Comparison of ENCODE assay signal across 17 cellular contexts in genomic region chr7:90999989-91000979, GRCh38.
DNase-seq lines count a peak whose midpoint lies in the region; TF ChIP-seq lines count a peak whose summit lies in the region.
"Had no signal": no experiment of that assay in that cellular context is flagged by ENCODE, and none has a peak within 500 bp of the region (broad histone marks: within the 10 kb centered on the region; RNA-seq: fewer than 3 reads in every experiment).

No MANE protein-coding gene starts in this region.

- peak overlapping the region; percentile 4; the same call in 1 of the 2 replicates for H3K4me2 ChIP-seq in OCI-LY3 (ENCODE audit: low read length)
- peak overlapping the region; percentile 44 for H3K4me2 ChIP-seq in fibroblast of lung (ENCODE audit: extremely low read depth, insufficient read depth, low read length)

- H3K36me3 Mint-ChIP-seq in osteocyte (ENCODE audit: unreplicated experiment) (peaks cover 31% of the 10 kb centered on the region), Calu3 (ENCODE audit: insufficient read depth, unreplicated experiment) (no peaks in the 10 kb centered on the region), endodermal cell (ENCODE audit: low read depth) (no peaks in the 10 kb centered on the region)

- H3K36me3 ChIP-seq in OCI-LY3 (replicated peaks; ENCODE audit: low read depth, low read length) (no peaks in the 10 kb centered on the region), fibroblast of lung (ENCODE audit: control insufficient read depth, insufficient read depth, low read length) (no peaks in the 10 kb centered on the region), endodermal cell (ENCODE audit: control insufficient read depth, insufficient read depth, low read length) (no peaks in the 10 kb centered on the region)

- H3K4me3 ChIP-seq in OCI-LY3 (ENCODE audit: low read length) (no peak overlapping the region), fibroblast of lung (replicated peaks in 1 of 4; ENCODE audit: control extremely low read depth in 1 of 4, insufficient read depth in 1 of 4, low read depth in 3 of 4, low read length in 4 of 4) (no peak overlapping the region), endodermal cell (ENCODE audit: low read length) (no peak overlapping the region)

- peaks cover 11% of the 10 kb centered on the region for H3K4me1 ChIP-seq in OCI-LY3 (ENCODE audit: low read length)
- H3K4me1 ChIP-seq in fibroblast of lung (ENCODE audit: control insufficient read depth, extremely low read depth, insufficient read depth, low read length): peaks cover 3% of the 10 kb centered on the region
- peaks cover 4% of the 10 kb centered on the region for H3K4me1 ChIP-seq in endodermal cell (ENCODE audit: control insufficient read depth, insufficient read depth, low read length)

- BruUV-seq in Calu3 (replicated peaks; lab: Mats Ljungman, UMichigan): no TSS peak

- intact Hi-C loops in Calu3 (cut with micrococcal nuclease; ENCODE audit: unreplicated experiment): no loop called here

- H3K4me3 Mint-ChIP-seq in osteocyte (ENCODE audit: unreplicated experiment) (no peak overlapping the region), Calu3 (ENCODE audit: low read depth, unreplicated experiment) (no peak overlapping the region), endodermal cell (no peak overlapping the region)
- H3K4me3 Mint-ChIP-seq: type B pancreatic cell had no signal

- H3K9ac ChIP-seq in OCI-LY3 (ENCODE audit: low read length): no peak overlapping the region
- H3K9ac ChIP-seq in fibroblast of lung (ENCODE audit: insufficient read depth, low read length): no peak overlapping the region
- H3K9ac ChIP-seq in endodermal cell (ENCODE audit: extremely low read depth, low read length, poor library complexity, severe bottlenecking): no peak overlapping the region

- H3K27me3 ChIP-seq in OCI-LY3 (ENCODE audit: low read depth, low read length): no peaks in the 10 kb centered on the region
- H3K27me3 ChIP-seq in fibroblast of lung (ENCODE audit: control insufficient read depth, insufficient read depth, low read length): no peaks in the 10 kb centered on the region
- H3K27me3 ChIP-seq in endodermal cell (ENCODE audit: control insufficient read depth, insufficient read depth, low read length, poor library complexity, severe bottlenecking): no peaks in the 10 kb centered on the region

- H3K27me3 Mint-ChIP-seq in osteocyte (ENCODE audit: unreplicated experiment) (no peaks in the 10 kb centered on the region), Calu3 (ENCODE audit: unreplicated experiment) (no peaks in the 10 kb centered on the region), endodermal cell (ENCODE audit: insufficient read depth) (no peaks in the 10 kb centered on the region)
- H3K27me3 Mint-ChIP-seq: type B pancreatic cell had no signal

- H3K9me3 Mint-ChIP-seq in osteocyte (ENCODE audit: unreplicated experiment) (peaks cover 14% of the 10 kb centered on the region), Calu3 (ENCODE audit: low read depth, unreplicated experiment) (no peaks in the 10 kb centered on the region), endodermal cell (no peaks in the 10 kb centered on the region)
- H3K9me3 Mint-ChIP-seq: type B pancreatic cell had no signal

- H3K27ac ChIP-seq in OCI-LY3 (ENCODE audit: low read length) (no peak overlapping the region), fibroblast of lung (ENCODE audit: insufficient read depth, low read length) (peak overlapping the region; percentile 39), endodermal cell (ENCODE audit: low read depth, low read length) (no peak overlapping the region)
- H3K27ac ChIP-seq: 22Rv1 had no signal

- H3K79me2 ChIP-seq in OCI-LY3 (ENCODE audit: low read length): no peaks in the 10 kb centered on the region
- no peaks in the 10 kb centered on the region for H3K79me2 ChIP-seq in fibroblast of lung (ENCODE audit: control insufficient read depth, insufficient read depth, low read length)

- TF ChIP-seq CTCF in OCI-LY3 (IDR thresholded peaks at IDR 0.05; ENCODE audit: low read depth, low read length): no peak
- no peak for TF ChIP-seq CTCF in fibroblast of lung (conservative IDR thresholded peaks at IDR 0.05 in 1 of 2, IDR thresholded peaks at IDR 0.05 in 1 of 2; ENCODE audit: low read depth in 1 of 2, low read length in 2 of 2)
- TF ChIP-seq CTCF in osteocyte (IDR thresholded peaks at IDR 0.05): no peak
- TF ChIP-seq CTCF in Calu3 (IDR thresholded peaks at IDR 0.05; ENCODE audit: unreplicated experiment): no peak
- no peak for TF ChIP-seq CTCF in endodermal cell (conservative IDR thresholded peaks at IDR 0.05)

- H3K27ac Mint-ChIP-seq in osteocyte (ENCODE audit: unreplicated experiment) (peak overlapping the region; percentile 36), Calu3 (ENCODE audit: unreplicated experiment) (no peak overlapping the region), endodermal cell (no peak overlapping the region)
- H3K27ac Mint-ChIP-seq: type B pancreatic cell had no signal

- no peaks in the 10 kb centered on the region for H4K20me1 ChIP-seq in OCI-LY3 (ENCODE audit: insufficient read depth, low read length)
- H4K20me1 ChIP-seq in fibroblast of lung (ENCODE audit: control insufficient read depth, extremely low read depth, insufficient read depth, low read length): no peaks in the 10 kb centered on the region

- peaks cover 16% of the 10 kb centered on the region for H3K4me1 Mint-ChIP-seq in osteocyte (ENCODE audit: unreplicated experiment)
- no peaks in the 10 kb centered on the region for H3K4me1 Mint-ChIP-seq in Calu3 (ENCODE audit: low read depth, unreplicated experiment)
- no peaks in the 10 kb centered on the region for H3K4me1 Mint-ChIP-seq in endodermal cell

- DNase-seq in DMS53 (lab: John Stamatoyannopoulos, UW): peak; percentile 28
- DNase-seq in DMS53 treated with DMSO at 0.1 percent for 48 hours (lab: John Stamatoyannopoulos, UW; ENCODE audit: unreplicated experiment): no peak
- peak; percentile 39 to 45 for DNase-seq in fibroblast of lung (ENCODE audit: low read depth in 2 of 2)
- DNase-seq in osteocyte (ENCODE audit: extremely low spot score, unreplicated experiment): no peak
- no peak for DNase-seq in H4 (ENCODE audit: low spot score)
- no peak for DNase-seq in Calu3
- no peak for DNase-seq in endodermal cell
- DNase-seq: activated CD4-positive, alpha-beta T cell treated with anti-CD3 and anti-CD28 coated beads, Interleukin-2, amount 50 U/mL, for 4 hours; activated T-cell treated with anti-CD3 and anti-CD28 coated beads, Interleukin-2, amount 50 U/mL, for 48 hours; islet precursor cell; Kasumi-1; NCI-H1436 treated with DMSO at 0.1 percent for 48 hours; NCI-H446; stimulated activated naive CD4-positive, alpha-beta T cell treated with Interleukin-2 at 50 U/mL for 16 hours had no signal

- CTCF ChIA-PET in Calu3 (lab: Charles Lee): no interaction called here

- WGBS in endodermal cell (ENCODE audit: insufficient coverage in 1 of 2, insufficient read length in 1 of 2), 2 experiments: 100% methylated on average over 3 of the region's 5 CpGs; no CpG with 5 or more reads in 1 of the 2 experiments

- no peaks in the 10 kb centered on the region for H3K9me3 ChIP-seq in OCI-LY3 (ENCODE audit: insufficient read depth, low read length)
- no peaks in the 10 kb centered on the region for H3K9me3 ChIP-seq in fibroblast of lung (ENCODE audit: control insufficient read depth, insufficient read depth, low read depth, low read length)
- no peaks in the 10 kb centered on the region for H3K9me3 ChIP-seq in endodermal cell (ENCODE audit: control insufficient read depth, low read length)

- no peak overlapping the region for H2AFZ ChIP-seq in OCI-LY3 (ENCODE audit: low read depth, low read length)
- no peak overlapping the region for H2AFZ ChIP-seq in fibroblast of lung (ENCODE audit: low read length)

Comparison
In these comparisons a context has a peak if more than half of its experiments do, and no peak if none do; other contexts are left out.
1. DNase-seq: peak in DMS53 (single experiment) and fibroblast of lung (2 of 2); none in DMS53 treated with DMSO at 0.1 percent for 48 hours (single experiment), osteocyte (single experiment), H4 (single experiment), Calu3 (single experiment) and endodermal cell (single experiment).